In the genomic region with DNA sequence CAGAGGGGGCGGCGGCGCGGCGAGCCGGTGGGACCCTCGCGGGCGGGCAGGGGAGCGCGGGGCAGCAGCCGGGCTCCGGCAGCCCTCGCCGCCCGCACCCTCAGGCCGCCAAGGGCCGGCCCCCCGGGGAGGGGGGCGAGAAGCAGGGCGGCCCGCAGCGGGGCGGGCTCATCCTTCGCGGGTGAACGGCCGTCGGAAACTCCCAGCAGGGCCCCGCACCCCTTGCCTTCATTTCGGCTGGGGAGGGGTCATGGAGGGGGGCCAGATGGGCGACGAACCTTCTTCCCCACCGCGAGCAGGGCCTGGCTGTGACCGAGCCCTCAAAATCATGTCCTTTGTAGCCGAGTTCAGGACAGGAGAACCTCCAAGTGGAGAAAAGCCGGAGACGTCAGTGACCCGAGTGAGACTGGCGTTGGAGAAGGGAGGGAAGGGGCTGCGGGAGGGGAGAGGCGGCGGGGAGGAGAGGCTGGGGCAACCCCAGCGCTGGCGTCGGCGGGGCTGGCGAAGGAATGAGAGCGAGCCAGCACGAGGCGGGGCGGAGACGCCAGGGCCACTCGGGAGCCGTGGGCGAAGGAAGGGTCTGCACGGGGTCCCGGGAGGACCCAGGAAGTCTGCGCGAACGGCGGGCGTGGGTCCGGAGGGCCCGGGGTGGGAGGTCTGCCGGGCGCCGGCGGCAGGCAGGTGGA, we compare ENCODE assay signal across 1 cellular context.
TF ChIP-seq lines count a peak whose summit lies in the region.

No MANE protein-coding gene starts in this region.

TF ChIP-seq in H1, 55 proteins besides CTCF, POLR2A, EP300 and RAD21:
- TF ChIP-seq RFX5 (IDR thresholded peaks at IDR 0.05; ENCODE audit: borderline replicate concordance, low read depth, low read length), result no peak
- peak; percentile 81 for TF ChIP-seq KDM4A (IDR thresholded peaks at IDR 0.05; ENCODE audit: low read depth, low read length, severe bottlenecking)
- TF ChIP-seq SIN3A (conservative IDR thresholded peaks at IDR 0.05 in 1 of 2, IDR thresholded peaks at IDR 0.05 in 1 of 2; ENCODE audit: low read depth in 1 of 2, low read length in 2 of 2), result no peak
- peak; percentile 19 for TF ChIP-seq RNF2 (IDR thresholded peaks at IDR 0.05; ENCODE audit: borderline replicate concordance, low read depth, low read length, missing control alignments, poor library complexity, severe bottlenecking)
- peak; percentile 33; the same call in 1 of the 2 replicates for TF ChIP-seq SUZ12 (IDR thresholded peaks at IDR 0.05; ENCODE audit: low read length)
- TF ChIP-seq, protein P1, sequence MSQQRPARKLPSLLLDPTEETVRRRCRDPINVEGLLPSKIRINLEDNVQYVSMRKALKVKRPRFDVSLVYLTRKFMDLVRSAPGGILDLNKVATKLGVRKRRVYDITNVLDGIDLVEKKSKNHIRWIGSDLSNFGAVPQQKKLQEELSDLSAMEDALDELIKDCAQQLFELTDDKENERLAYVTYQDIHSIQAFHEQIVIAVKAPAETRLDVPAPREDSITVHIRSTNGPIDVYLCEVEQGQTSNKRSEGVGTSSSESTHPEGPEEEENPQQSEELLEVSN (IDR thresholded peaks at IDR 0.05), result no peak
- TF ChIP-seq, protein P2, sequence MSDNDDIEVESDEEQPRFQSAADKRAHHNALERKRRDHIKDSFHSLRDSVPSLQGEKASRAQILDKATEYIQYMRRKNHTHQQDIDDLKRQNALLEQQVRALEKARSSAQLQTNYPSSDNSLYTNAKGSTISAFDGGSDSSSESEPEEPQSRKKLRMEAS (IDR thresholded peaks at IDR 0.05), result no peak; the same call in 1 of the 2 replicates
- no peak for TF ChIP-seq JUND (IDR thresholded peaks at IDR 0.05; ENCODE audit: low read length)
- TF ChIP-seq GTF2F1 (IDR thresholded peaks at IDR 0.05; ENCODE audit: borderline replicate concordance, low read depth, low read length), result no peak
- TF ChIP-seq CEBPB (IDR thresholded peaks at IDR 0.05; ENCODE audit: low read depth, low read length), result no peak
- TF ChIP-seq TEAD4 (IDR thresholded peaks at IDR 0.05; ENCODE audit: low read depth, low read length), result no peak
- TF ChIP-seq EZH2 (IDR thresholded peaks at IDR 0.05; ENCODE audit: low read depth, low read length, severe bottlenecking), result peak; percentile 80
- TF ChIP-seq RBBP5 (IDR thresholded peaks at IDR 0.05; ENCODE audit: borderline replicate concordance, low read depth, low read length), result no peak
- no peak for TF ChIP-seq SAP30 (IDR thresholded peaks at IDR 0.05; ENCODE audit: insufficient read depth, insufficient replicate concordance, low read length)
- no peak for TF ChIP-seq BCL11A (IDR thresholded peaks at IDR 0.05; ENCODE audit: low read depth in 2 of 2, low read length in 2 of 2)
- no peak for TF ChIP-seq SP1 (IDR thresholded peaks at IDR 0.05; ENCODE audit: low read depth, low read length)
- no peak for TF ChIP-seq SIX5 (IDR thresholded peaks at IDR 0.05; ENCODE audit: low read depth, low read length)
- TF ChIP-seq HDAC2 (IDR thresholded peaks at IDR 0.05; ENCODE audit: borderline replicate concordance in 1 of 2, low read depth in 2 of 2, low read length in 2 of 2), result no peak
- TF ChIP-seq CHD1 (IDR thresholded peaks at IDR 0.05; ENCODE audit: low read depth, low read length), result no peak
- no peak for TF ChIP-seq RXRA (IDR thresholded peaks at IDR 0.05; ENCODE audit: insufficient read depth, low read depth, low read length)
- no peak for TF ChIP-seq BACH1 (IDR thresholded peaks at IDR 0.05; ENCODE audit: low read length)
- no peak for TF ChIP-seq TAF7 (optimal IDR thresholded peaks at IDR 0.05; ENCODE audit: borderline replicate concordance, low read depth, low read length)
